22 cellular contexts compared by ENCODE assay signal in the genomic region with DNA sequence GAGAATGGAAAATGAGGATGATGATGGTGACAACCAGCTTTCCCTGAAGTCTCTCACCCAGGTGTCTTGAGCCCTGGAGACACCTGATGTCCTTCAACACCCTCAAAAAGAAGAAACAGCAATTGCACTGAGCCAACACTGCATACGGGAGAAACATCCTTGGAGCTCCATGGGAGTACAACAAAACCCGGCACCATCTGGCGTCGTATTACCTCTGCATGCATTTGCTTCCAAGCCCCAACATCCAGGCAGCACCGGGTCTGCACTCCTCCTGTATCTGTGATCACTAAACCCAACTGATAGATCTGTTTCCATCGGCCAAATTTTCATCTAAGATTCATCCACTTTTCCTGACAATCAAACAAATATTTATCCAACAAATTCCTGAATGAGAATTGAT.
DNase-seq lines count a peak whose midpoint lies in the region; ATAC-seq, FAIRE-seq and TF ChIP-seq lines count a peak whose summit lies in the region.
"Had no signal": no experiment of that assay in that cellular context is flagged by ENCODE, and none has a peak within 500 bp of the region (broad histone marks: within the 10 kb centered on the region; RNA-seq: fewer than 3 reads in every experiment).

No MANE protein-coding gene starts in this region.

- no peak for FAIRE-seq in GM19239 (lab: Jason Lieb, UNC)
- FAIRE-seq: small intestine had no signal

- H3K4me2 ChIP-seq in osteoblast (ENCODE audit: insufficient read depth, low read length) = peak overlapping the region; percentile 70

- intact Hi-C loops in Calu3 (cut with micrococcal nuclease; ENCODE audit: unreplicated experiment) (no loop called here), dorsolateral prefrontal cortex (cut with DNase I) (no loop called here)

- H3K27me3 ChIP-seq in dorsolateral prefrontal cortex (no peaks in the 10 kb centered on the region), osteoblast (ENCODE audit: insufficient read depth, low read length) (no peaks in the 10 kb centered on the region)
- H3K27me3 ChIP-seq: heart right ventricle, stomach, upper lobe of right lung had no signal

- peak overlapping the region in 20 of 59 donors; percentile 0 to 86 (median 38) for H3K27ac ChIP-seq in dorsolateral prefrontal cortex
- H3K27ac ChIP-seq in osteoblast (ENCODE audit: low read depth, low read length) = peak overlapping the region; percentile 87
- H3K27ac ChIP-seq: lower lobe of right lung, stomach, upper lobe of right lung had no signal

- H3K4me3 ChIP-seq in dorsolateral prefrontal cortex = no peak overlapping the region
- no peak overlapping the region for H3K4me3 ChIP-seq in osteoblast (ENCODE audit: insufficient read depth, low read length)
- H3K4me3 ChIP-seq: heart right ventricle, lower lobe of right lung, stomach, upper lobe of right lung had no signal

- H3K36me3 ChIP-seq in osteoblast (ENCODE audit: insufficient read depth, low read length) = no peaks in the 10 kb centered on the region
- H3K36me3 ChIP-seq: heart right ventricle, lower lobe of right lung, stomach, upper lobe of right lung had no signal

- H4K20me1 ChIP-seq in osteoblast (ENCODE audit: insufficient read depth, low read length) = no peaks in the 10 kb centered on the region

- CTCF ChIA-PET in Calu3 (lab: Charles Lee) = no interaction called here

- DNase-seq in Calu3 = no peak
- DNase-seq in NCI-H2171 treated with DMSO at 0.1 percent for 48 hours (lab: John Stamatoyannopoulos, UW) = peak; percentile 87
- DNase-seq in dorsolateral prefrontal cortex = peak in 8 of 10 donors; percentile 38 to 83 (median 68)
- no peak for DNase-seq in osteoblast (ENCODE audit: insufficient read length, low spot score, missing footprints)
- no peak for DNase-seq in ureter (ENCODE audit: low spot score)
- DNase-seq in GM19239 (ENCODE audit: insufficient read length, low spot score) = no peak
- no peak for DNase-seq in NCI-H1930 (lab: John Stamatoyannopoulos, UW)
- DNase-seq in natural killer cell treated with Interleukin-12 subunit alpha and Interleukin-12 subunit beta and Interleukin-15 and Interleukin-18, amount 100 ng/mL, for 72 hours (ENCODE audit: low spot score) = no peak
- DNase-seq: activated CD4-positive, alpha-beta memory T cell treated with anti-CD3 and anti-CD28 coated beads, Interleukin-2, amount 10 ng/mL, durations not matched to agents 7 days and 5 days; DMS79; effector memory CD8-positive, alpha-beta T cell; KBM-7; lower lobe of right lung; naive B cell; NCI-H2107; NCI-H69; OCI-M1; small intestine; stimulated activated CD4-positive, alpha-beta T cell treated with anti-CD3 and anti-CD28 coated beads, Interleukin-4, amount 100 ng/mL, for 24 hours; stomach; upper lobe of right lung had no signal

- H2AFZ ChIP-seq in osteoblast (ENCODE audit: low read length) = no peak overlapping the region

- H3K27me3 Mint-ChIP-seq in Calu3 (ENCODE audit: unreplicated experiment) = no peaks in the 10 kb centered on the region
- H3K27me3 Mint-ChIP-seq in natural killer cell treated with Interleukin-12 subunit alpha and Interleukin-12 subunit beta and Interleukin-15 and Interleukin-18, amount 100 ng/mL, for 72 hours = peaks cover 19 to 20% of the 10 kb centered on the region in 2 donors
- H3K27me3 Mint-ChIP-seq: effector memory CD8-positive, alpha-beta T cell; naive B cell had no signal

- H3K27ac Mint-ChIP-seq in Calu3 (ENCODE audit: unreplicated experiment) = peak overlapping the region; percentile 11
- H3K27ac Mint-ChIP-seq in natural killer cell treated with Interleukin-12 subunit alpha and Interleukin-12 subunit beta and Interleukin-15 and Interleukin-18, amount 100 ng/mL, for 72 hours = no peak overlapping the region
- H3K27ac Mint-ChIP-seq: activated CD4-positive, alpha-beta memory T cell treated with anti-CD3 and anti-CD28 coated beads, Interleukin-2, amount 10 ng/mL, durations not matched to agents 7 days and 5 days; effector memory CD8-positive, alpha-beta T cell had no signal

- peaks cover 3% of the 10 kb centered on the region for H3K9me3 ChIP-seq in osteoblast (ENCODE audit: low read depth, low read length)
- H3K9me3 ChIP-seq: lower lobe of right lung, upper lobe of right lung had no signal

- no peaks in the 10 kb centered on the region for H3K79me2 ChIP-seq in osteoblast (ENCODE audit: insufficient read depth, low read length)

- H3K36me3 Mint-ChIP-seq in Calu3 (ENCODE audit: insufficient read depth, unreplicated experiment) = no peaks in the 10 kb centered on the region
- peaks cover 10% of the 10 kb centered on the region for H3K36me3 Mint-ChIP-seq in natural killer cell treated with Interleukin-12 subunit alpha and Interleukin-12 subunit beta and Interleukin-15 and Interleukin-18, amount 100 ng/mL, for 72 hours

- ATAC-seq in natural killer cell treated with Interleukin-12 subunit alpha and Interleukin-12 subunit beta and Interleukin-15 and Interleukin-18, amount 100 ng/mL, for 72 hours = no peak
- ATAC-seq: effector memory CD8-positive, alpha-beta T cell; lower lobe of right lung had no signal

- peaks cover 30% of the 10 kb centered on the region for H3K4me1 ChIP-seq in osteoblast (ENCODE audit: insufficient read depth, low read length)
- H3K4me1 ChIP-seq: lower lobe of right lung, stomach, upper lobe of right lung had no signal

- H3K9me3 Mint-ChIP-seq in Calu3 (ENCODE audit: low read depth, unreplicated experiment) = peaks cover 8% of the 10 kb centered on the region
- no peaks in the 10 kb centered on the region for H3K9me3 Mint-ChIP-seq in natural killer cell treated with Interleukin-12 subunit alpha and Interleukin-12 subunit beta and Interleukin-15 and Interleukin-18, amount 100 ng/mL, for 72 hours

- H3K4me1 Mint-ChIP-seq in Calu3 (ENCODE audit: low read depth, unreplicated experiment) = peaks cover 8% of the 10 kb centered on the region
- H3K4me1 Mint-ChIP-seq in natural killer cell treated with Interleukin-12 subunit alpha and Interleukin-12 subunit beta and Interleukin-15 and Interleukin-18, amount 100 ng/mL, for 72 hours (ENCODE audit: low read depth in 2 of 2) = no peaks in the 10 kb centered on the region

- no TSS peak for BruUV-seq in Calu3 (replicated peaks; lab: Mats Ljungman, UMichigan)

- TF ChIP-seq CTCF in Calu3 (IDR thresholded peaks at IDR 0.05; ENCODE audit: unreplicated experiment) (no peak), dorsolateral prefrontal cortex (IDR thresholded peaks at IDR 0.05 in 54 of 56, conservative IDR thresholded peaks at IDR 0.05 in 2 of 56; ENCODE audit: low read depth in 1 of 56, partially characterized antibody in 56 of 56) (no peak), osteoblast (IDR thresholded peaks at IDR 0.05; ENCODE audit: extremely low read depth, low read depth, low read length) (no peak)

- H3K4me3 Mint-ChIP-seq in Calu3 (ENCODE audit: low read depth, unreplicated experiment) = no peak overlapping the region
- no peak overlapping the region for H3K4me3 Mint-ChIP-seq in natural killer cell treated with Interleukin-12 subunit alpha and Interleukin-12 subunit beta and Interleukin-15 and Interleukin-18, amount 100 ng/mL, for 72 hours
- H3K4me3 Mint-ChIP-seq: activated CD4-positive, alpha-beta memory T cell treated with anti-CD3 and anti-CD28 coated beads, Interleukin-2, amount 10 ng/mL, durations not matched to agents 7 days and 5 days; effector memory CD8-positive, alpha-beta T cell; naive B cell had no signal

Comparison
In these comparisons a context has a peak if more than half of its experiments do, and no peak if none do; other contexts are left out.
1. DNase-seq: peak in NCI-H2171 treated with DMSO at 0.1 percent for 48 hours (single experiment) and dorsolateral prefrontal cortex (8 of 10); none in Calu3 (single experiment), osteoblast (single experiment), ureter (single experiment), GM19239 (single experiment), NCI-H1930 (0 of 2) and natural killer cell treated with Interleukin-12 subunit alpha and Interleukin-12 subunit beta and Interleukin-15 and Interleukin-18, amount 100 ng/mL, for 72 hours (single experiment).